In genomic region chr1:214050513-214051401, GRCh38 we compare ENCODE assay signal across 21 cellular contexts.
DNase-seq lines count a peak whose midpoint lies in the region; ATAC-seq and TF ChIP-seq lines count a peak whose summit lies in the region.
"Had no signal": no experiment of that assay in that cellular context is flagged by ENCODE, and none has a peak within 500 bp of the region (broad histone marks: within the 10 kb centered on the region; RNA-seq: fewer than 3 reads in every experiment).

No MANE protein-coding gene starts in this region.

- 21% methylated on average over 9 of the region's 9 CpGs for WGBS in hepatocyte (ENCODE audit: low lambda C conversion rate, missing lambda C conversion rate)
- WGBS in neuronal stem cell (ENCODE audit: extremely low coverage in 2 of 2, insufficient read length in 2 of 2, insufficient replicate concordance in 1 of 2), 2 donors, result no CpG with 5 or more reads among the region's 9 CpGs

- H2AFZ ChIP-seq in hepatocyte (no peak overlapping the region), neuronal stem cell (ENCODE audit: low read length) (peak overlapping the region; percentile 37)

- ATAC-seq in HG02981 (IDR thresholded peaks at IDR 0.05; ENCODE audit: unreplicated experiment) (no peak), GM19351 (IDR thresholded peaks at IDR 0.05; ENCODE audit: unreplicated experiment) (no peak), GM18870 (IDR thresholded peaks at IDR 0.05; ENCODE audit: unreplicated experiment) (no peak)
- ATAC-seq: activated CD8-positive, alpha-beta memory T cell treated with anti-CD3 and anti-CD28 coated beads, Interleukin-2, amount 10 ng/mL, durations not matched to agents 7 days and 5 days; CD8-positive, alpha-beta T cell; stimulated activated naive CD8-positive, alpha-beta T cell treated with anti-CD3 and anti-CD28 coated beads, Interleukin-15, amount 100 ng/mL, for 72 hours; T-cell had no signal

- peak; percentile 84 for DNase-seq in HuH-7 (ENCODE audit: low spot score)
- peak; percentile 92 for DNase-seq in NCI-H748 (lab: John Stamatoyannopoulos, UW; ENCODE audit: unreplicated experiment)
- peak; percentile 52 for DNase-seq in hepatocyte (ENCODE audit: low spot score)
- DNase-seq in neuronal stem cell (ENCODE audit: low spot score), result no peak
- no peak for DNase-seq in GM19238 (ENCODE audit: insufficient read length, low spot score)
- DNase-seq: activated CD4-positive, alpha-beta T cell treated with anti-CD3 and anti-CD28 coated beads for 48 hours; activated CD8-positive, alpha-beta memory T cell treated with anti-CD3 and anti-CD28 coated beads, Interleukin-2, amount 10 ng/mL, durations not matched to agents 7 days and 5 days; anterior cingulate cortex; CD8-positive, alpha-beta T cell; H9; NCI-H1436; NCI-H2171 treated with DMSO at 0.1 percent for 48 hours; PC-3; SHP77 treated with DMSO at 0.1 percent for 48 hours; stimulated activated naive CD8-positive, alpha-beta T cell treated with anti-CD3 and anti-CD28 coated beads, Interleukin-15, amount 100 ng/mL, for 72 hours; T-cell; tibial artery had no signal

- H4K8ac ChIP-seq in neuronal stem cell (ENCODE audit: low read depth, low read length), result no peak overlapping the region

- no peak overlapping the region for H2BK15ac ChIP-seq in neuronal stem cell (ENCODE audit: low read length)

- no peaks in the 10 kb centered on the region for H3K9me2 ChIP-seq in hepatocyte (replicated peaks; ENCODE audit: insufficient read depth)

- H3K18ac ChIP-seq in neuronal stem cell (ENCODE audit: low read length), result no peak overlapping the region

- H2BK120ac ChIP-seq in neuronal stem cell (ENCODE audit: low read depth, low read length), result no peak overlapping the region

- H3K9me3 ChIP-seq in hepatocyte (ENCODE audit: low read depth) (peaks cover 7% of the 10 kb centered on the region), neuronal stem cell (replicated peaks in 1 of 2; ENCODE audit: control insufficient read depth in 2 of 2, insufficient read depth in 1 of 2, low read depth in 1 of 2, low read length in 2 of 2) (peaks cover 0 to 3% of the 10 kb centered on the region in 2 donors)
- H3K9me3 ChIP-seq: neutrophil had no signal

- H3K4me2 ChIP-seq in hepatocyte (peak overlapping the region; percentile 9), neuronal stem cell (ENCODE audit: insufficient read depth, low read length, poor library complexity, severe bottlenecking) (no peak overlapping the region)

- H3K79me2 ChIP-seq in hepatocyte, result no peaks in the 10 kb centered on the region

- no peak overlapping the region for H4K91ac ChIP-seq in neuronal stem cell (ENCODE audit: low read depth, low read length, poor library complexity)

- no peak overlapping the region for H3K4ac ChIP-seq in neuronal stem cell (ENCODE audit: low read length)

- no peak for TF ChIP-seq CTCF in hepatocyte (IDR thresholded peaks at IDR 0.05; ENCODE audit: poor library complexity)

- H2BK12ac ChIP-seq in neuronal stem cell (ENCODE audit: low read length), result no peak overlapping the region

- H3K4me1 ChIP-seq in hepatocyte (ENCODE audit: insufficient read depth) (peaks cover 5% of the 10 kb centered on the region), neuronal stem cell (ENCODE audit: control insufficient read depth in 2 of 2, insufficient read depth in 1 of 2, low read depth in 1 of 2, low read length in 2 of 2) (no peaks in the 10 kb centered on the region)
- H3K4me1 ChIP-seq: tibial artery had no signal

- H3K27ac ChIP-seq in hepatocyte (peak overlapping the region; percentile 62), neuronal stem cell (replicated peaks; ENCODE audit: low read length) (no peak overlapping the region)
- H3K27ac ChIP-seq: neutrophil, tibial artery had no signal

- H2AK5ac ChIP-seq in neuronal stem cell (ENCODE audit: low read depth, low read length), result no peak overlapping the region

- no peaks in the 10 kb centered on the region for H3K36me3 ChIP-seq in hepatocyte (replicated peaks; ENCODE audit: insufficient read depth, low read depth)
- H3K36me3 ChIP-seq in neuronal stem cell (replicated peaks in 1 of 2; ENCODE audit: control insufficient read depth in 2 of 2, insufficient read depth in 2 of 2, low read length in 2 of 2), result no peaks in the 10 kb centered on the region
- H3K36me3 ChIP-seq: neutrophil, tibial artery had no signal

- no peak overlapping the region for H3K14ac ChIP-seq in neuronal stem cell (ENCODE audit: low read length)

- H3K79me1 ChIP-seq in neuronal stem cell (ENCODE audit: low read depth, low read length), result no peaks in the 10 kb centered on the region

- H3K4me3 ChIP-seq in hepatocyte, result no peak overlapping the region
- H3K4me3 ChIP-seq in neuronal stem cell (ENCODE audit: low read length in 2 of 2), result no peak overlapping the region
- H3K4me3 ChIP-seq: tibial artery had no signal

- H3K9ac ChIP-seq in neuronal stem cell (ENCODE audit: low read depth, low read length, poor library complexity), result no peak overlapping the region

- H4K20me1 ChIP-seq in hepatocyte (ENCODE audit: insufficient read depth, poor library complexity, severe bottlenecking), result no peaks in the 10 kb centered on the region

- H3K23ac ChIP-seq in neuronal stem cell (ENCODE audit: low read depth, low read length, poor library complexity), result no peak overlapping the region

- no peak overlapping the region for H2BK5ac ChIP-seq in neuronal stem cell (ENCODE audit: low read length)

- H3K27me3 ChIP-seq in hepatocyte (no peaks in the 10 kb centered on the region), neuronal stem cell (ENCODE audit: control insufficient read depth in 3 of 3, insufficient read depth in 3 of 3, low read depth in 1 of 3, low read length in 3 of 3) (no peaks in the 10 kb centered on the region)
- H3K27me3 ChIP-seq: neutrophil, tibial artery had no signal

Comparison
In these comparisons a context has a peak if more than half of its experiments do, and no peak if none do; other contexts are left out.
1. DNase-seq: peak in HuH-7 (single experiment), NCI-H748 (single experiment) and hepatocyte (single experiment); none in neuronal stem cell (single experiment) and GM19238 (single experiment).